In the genomic region with DNA sequence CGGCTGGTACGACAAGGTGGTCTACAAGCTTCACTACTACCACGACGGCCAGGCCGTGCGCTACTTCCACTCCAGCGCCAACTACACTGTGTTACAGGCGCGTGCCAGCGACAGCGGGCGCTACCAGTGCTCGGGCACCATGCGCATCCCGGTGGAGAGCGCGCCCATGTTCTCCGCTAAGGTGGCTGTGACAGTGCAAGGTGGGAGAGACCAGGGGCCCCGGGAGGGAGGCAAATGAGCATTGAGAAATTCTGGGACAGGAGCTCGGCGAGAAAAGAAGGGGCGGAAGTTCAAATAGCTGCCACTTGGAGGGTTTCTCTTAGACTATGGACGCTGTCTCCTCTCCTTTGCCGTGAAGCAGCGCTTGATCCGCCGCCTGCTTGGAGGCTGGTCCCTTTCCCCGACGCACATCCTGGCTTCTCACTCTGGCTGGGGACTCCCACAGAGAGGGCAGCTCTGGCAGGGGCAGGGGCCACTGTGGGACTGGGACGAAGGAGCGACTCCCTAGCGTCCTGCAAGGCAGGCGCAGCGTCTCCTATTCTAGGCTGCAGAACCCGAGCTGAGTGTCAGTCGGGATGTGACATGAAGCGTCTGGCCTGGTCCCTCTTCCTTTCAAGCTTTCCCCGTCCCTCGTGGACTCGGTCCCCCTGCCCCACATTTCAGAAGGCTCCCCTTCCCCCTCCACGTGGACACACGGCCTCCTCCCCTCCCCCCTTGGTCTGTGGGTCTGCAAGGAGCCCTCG, we compare ENCODE assay signal across 8 cellular contexts. TPM values are rescaled to one million over a fixed set of nuclear protein-coding genes. Genes with fewer than 3 reads are reported as not detected.
DNase-seq lines count a peak whose midpoint lies in the region; ATAC-seq, FAIRE-seq and TF ChIP-seq lines count a peak whose summit lies in the region.

No MANE protein-coding gene starts in this region.

- no peaks in the 10 kb centered on the region for H3K27me3 ChIP-seq in Loucy (ENCODE audit: insufficient read depth, low read length, poor library complexity, severe bottlenecking)
- H3K27me3 ChIP-seq in layer of hippocampus (ENCODE audit: control insufficient read depth, insufficient read depth, low read length) = peaks cover 2% of the 10 kb centered on the region

- peak overlapping the region; percentile 87 for H3K27ac Mint-ChIP-seq in chondrocyte (ENCODE audit: unreplicated experiment)

- no peaks in the 10 kb centered on the region for H4K20me1 ChIP-seq in Loucy (ENCODE audit: insufficient read depth, low read length, poor library complexity, severe bottlenecking)

- H3K4me1 Mint-ChIP-seq in chondrocyte (ENCODE audit: low read depth) = peaks cover 13% of the 10 kb centered on the region

- DNase-seq in DMS53 (lab: John Stamatoyannopoulos, UW) = peak; percentile 81
- no peak for DNase-seq in chondrocyte (ENCODE audit: low spot score)
- peak in 2 of 3 experiments; percentile 11 to 26 for DNase-seq in stimulated activated CD4-positive, alpha-beta T cell treated with anti-CD3 and anti-CD28 coated beads, TNF-alpha, amount 100 ng/mL, for 4 hours (ENCODE audit: low read depth in 3 of 3)
- DNase-seq in D721Med (ENCODE audit: insufficient read length, low spot score) = no peak

- TF ChIP-seq CTCF in Loucy (conservative IDR thresholded peaks at IDR 0.05; ENCODE audit: low read length) (0 out of 2 replicates have a peak, but pooled peaks have one; percentile 9), VCaP (conservative IDR thresholded peaks at IDR 0.05) (peak; percentile 5; the same call in 1 of the 2 replicates), chondrocyte (IDR thresholded peaks at IDR 0.05) (peak; percentile 76), D721Med (IDR thresholded peaks at IDR 0.05; ENCODE audit: insufficient read depth, missing control alignments) (no peak)

- H3F3A ChIP-seq in Loucy (ENCODE audit: low read depth) = 0 out of 2 replicates have a peak, but pooled peaks cover 4% of the 10 kb centered on the region

- H3K79me2 ChIP-seq in Loucy (ENCODE audit: insufficient read depth, low read length) = no peaks in the 10 kb centered on the region

- no peaks in the 10 kb centered on the region for H3K9me3 ChIP-seq in Loucy (ENCODE audit: insufficient read depth, low read depth, low read length)

- H3K4me3 ChIP-seq in Loucy (ENCODE audit: low read length, poor library complexity, severe bottlenecking) = peak overlapping the region; percentile 83

- H3K36me3 ChIP-seq in Loucy (ENCODE audit: insufficient read depth, low read length) = no peaks in the 10 kb centered on the region

- H2AFZ ChIP-seq in Loucy (ENCODE audit: low read length) = peak overlapping the region; percentile 68

- H3K27ac ChIP-seq in VCaP = peak overlapping the region; percentile 70
- peak overlapping the region; percentile 62 for H3K27ac ChIP-seq in layer of hippocampus (ENCODE audit: low read depth, low read length)

- H3K4me2 ChIP-seq in Loucy (ENCODE audit: low read depth, low read length, poor library complexity, severe bottlenecking) = peak overlapping the region; percentile 93

- peaks cover 16% of the 10 kb centered on the region for H3K4me1 ChIP-seq in Loucy (ENCODE audit: insufficient read depth, low read length, poor library complexity, severe bottlenecking)

- no peak for FAIRE-seq in D721Med (lab: Jason Lieb, UNC)

- no peaks in the 10 kb centered on the region for H3K9me2 ChIP-seq in Loucy (replicated peaks; ENCODE audit: low read depth, low read length)

- peak; percentile 26 for ATAC-seq in GM21576 (IDR thresholded peaks at IDR 0.05; ENCODE audit: unreplicated experiment)

- H3K9me3 Mint-ChIP-seq in chondrocyte (ENCODE audit: low read depth) = no peaks in the 10 kb centered on the region

- H3K36me3 Mint-ChIP-seq in chondrocyte (ENCODE audit: low read depth) = no peaks in the 10 kb centered on the region

- H3K4me3 Mint-ChIP-seq in chondrocyte (ENCODE audit: unreplicated experiment) = peak overlapping the region; percentile 81

- H3K27me3 Mint-ChIP-seq in chondrocyte (ENCODE audit: low read depth) = peaks cover 2% of the 10 kb centered on the region

- H3K9ac ChIP-seq in Loucy (ENCODE audit: low read depth, low read length, poor library complexity, severe bottlenecking) = peak overlapping the region; percentile 93

RNA-seq across cellular contexts. Expression of gene FCRLB, which starts 4.7 kb away (rescaled TPM):
- total RNA-seq in chondrocyte = 0.28 to 0.35 TPM in 2 of 3 replicates, not detected in the other

RNA-seq across cellular contexts. Expression of gene FCRLA, which starts 19.0 kb away (rescaled TPM):
- total RNA-seq in chondrocyte = not detected in 3 replicates

RNA-seq across cellular contexts. Expression of gene DUSP12, which starts 23.5 kb away (rescaled TPM):
- total RNA-seq in chondrocyte = 19.1 to 21.0 TPM (median 19.3 TPM) in 3 replicates

RNA-seq across cellular contexts. Expression of gene ATF6, which starts 40.1 kb away (rescaled TPM):
- 27.6 to 29.1 TPM (median 28.0 TPM) in 3 replicates for total RNA-seq in chondrocyte

Comparison
In these comparisons a context has a peak if more than half of its experiments do, and no peak if none do; other contexts are left out.
1. DNase-seq: peak in DMS53 (single experiment) and stimulated activated CD4-positive, alpha-beta T cell treated with anti-CD3 and anti-CD28 coated beads, TNF-alpha, amount 100 ng/mL, for 4 hours (2 of 3); none in chondrocyte (single experiment) and D721Med (single experiment).